15 cellular contexts compared by ENCODE assay signal in genomic region chr9:27094640-27095039, GRCh38. TPM values are rescaled to one million over a fixed set of nuclear protein-coding genes. Genes with fewer than 3 reads are reported as not detected.
DNase-seq lines count a peak whose midpoint lies in the region; ATAC-seq and TF ChIP-seq lines count a peak whose summit lies in the region.
"Had no signal": no experiment of that assay in that cellular context is flagged by ENCODE, and none has a peak within 500 bp of the region (broad histone marks: within the 10 kb centered on the region; RNA-seq: fewer than 3 reads in every experiment).

No MANE protein-coding gene starts in this region.

- POLR2A ChIA-PET in activated CD4-positive, alpha-beta memory T cell treated with anti-CD3 and anti-CD28 coated beads, Interleukin-2, amount 10 ng/mL, durations not matched to agents 7 days and 5 days (lab: Charles Lee): no interaction called here

- H3K36me3 Mint-ChIP-seq in osteocyte (ENCODE audit: unreplicated experiment): no peaks in the 10 kb centered on the region
- no peaks in the 10 kb centered on the region for H3K36me3 Mint-ChIP-seq in activated CD4-positive, alpha-beta memory T cell treated with anti-CD3 and anti-CD28 coated beads, Interleukin-2, amount 10 ng/mL, durations not matched to agents 7 days and 5 days (ENCODE audit: low read depth)
- H3K36me3 Mint-ChIP-seq: memory B cell had no signal

- CTCF ChIA-PET in activated CD4-positive, alpha-beta memory T cell treated with anti-CD3 and anti-CD28 coated beads, Interleukin-2, amount 10 ng/mL, durations not matched to agents 7 days and 5 days (lab: Charles Lee): no interaction called here

- ATAC-seq in SK-N-SH treated with all-trans-retinoic acid at 6 μM for 48 hours (peak; percentile 85), GM18867 (IDR thresholded peaks at IDR 0.05; ENCODE audit: unreplicated experiment) (no peak)

- peak; percentile 58 for DNase-seq in GM04503 (ENCODE audit: low read depth)
- peak; percentile 64 for DNase-seq in fibroblast of pulmonary artery (ENCODE audit: low read depth)
- DNase-seq in osteocyte (ENCODE audit: extremely low spot score, unreplicated experiment): no peak
- DNase-seq in NCI-H187 (lab: John Stamatoyannopoulos, UW): no peak
- DNase-seq in mucosa of gallbladder (ENCODE audit: low spot score): no peak
- no peak for DNase-seq in activated CD4-positive, alpha-beta memory T cell treated with anti-CD3 and anti-CD28 coated beads, Interleukin-2, amount 10 ng/mL, durations not matched to agents 7 days and 5 days
- DNase-seq: activated CD8-positive, alpha-beta memory T cell treated with anti-CD3 and anti-CD28 coated beads, Interleukin-2, amount 50 U/mL, for 4 hours; COR-L47; NCI-H1694; right cardiac atrium had no signal

- no peak overlapping the region for H3K4me3 ChIP-seq in fibroblast of pulmonary artery (replicated peaks; ENCODE audit: low read depth, low read length)
- H3K4me3 ChIP-seq: tibial nerve had no signal

- H3K27me3 Mint-ChIP-seq in osteocyte (ENCODE audit: unreplicated experiment): no peaks in the 10 kb centered on the region
- peaks cover 3% of the 10 kb centered on the region for H3K27me3 Mint-ChIP-seq in activated CD4-positive, alpha-beta memory T cell treated with anti-CD3 and anti-CD28 coated beads, Interleukin-2, amount 10 ng/mL, durations not matched to agents 7 days and 5 days

- TF ChIP-seq CTCF in fibroblast of pulmonary artery (IDR thresholded peaks at IDR 0.05; ENCODE audit: low read length, missing control alignments) (no peak), osteocyte (IDR thresholded peaks at IDR 0.05) (no peak)

- H3K27ac Mint-ChIP-seq in osteocyte (ENCODE audit: unreplicated experiment): peak overlapping the region; percentile 74
- no peak overlapping the region for H3K27ac Mint-ChIP-seq in activated CD4-positive, alpha-beta memory T cell treated with anti-CD3 and anti-CD28 coated beads, Interleukin-2, amount 10 ng/mL, durations not matched to agents 7 days and 5 days
- H3K27ac Mint-ChIP-seq: memory B cell had no signal

- no peak overlapping the region for H3K4me3 Mint-ChIP-seq in osteocyte (ENCODE audit: unreplicated experiment)
- H3K4me3 Mint-ChIP-seq in activated CD4-positive, alpha-beta memory T cell treated with anti-CD3 and anti-CD28 coated beads, Interleukin-2, amount 10 ng/mL, durations not matched to agents 7 days and 5 days: no peak overlapping the region
- H3K4me3 Mint-ChIP-seq: memory B cell had no signal

- peaks cover 46% of the 10 kb centered on the region for H3K4me1 Mint-ChIP-seq in osteocyte (ENCODE audit: unreplicated experiment)
- no peaks in the 10 kb centered on the region for H3K4me1 Mint-ChIP-seq in activated CD4-positive, alpha-beta memory T cell treated with anti-CD3 and anti-CD28 coated beads, Interleukin-2, amount 10 ng/mL, durations not matched to agents 7 days and 5 days
- H3K4me1 Mint-ChIP-seq: memory B cell had no signal

- H3K9me3 Mint-ChIP-seq in osteocyte (ENCODE audit: unreplicated experiment): no peaks in the 10 kb centered on the region
- no peaks in the 10 kb centered on the region for H3K9me3 Mint-ChIP-seq in activated CD4-positive, alpha-beta memory T cell treated with anti-CD3 and anti-CD28 coated beads, Interleukin-2, amount 10 ng/mL, durations not matched to agents 7 days and 5 days
- H3K9me3 Mint-ChIP-seq: memory B cell had no signal

TF ChIP-seq in SK-N-SH treated with all-trans-retinoic acid at 6 μM for 48 hours, 23 proteins besides CTCF, POLR2A, EP300 and RAD21:
- TF ChIP-seq BACH2 (CRISPR knock-in tag; IDR thresholded peaks at IDR 0.05; ENCODE audit: borderline replicate concordance): no peak
- TF ChIP-seq CSDC2 (CRISPR knock-in tag; IDR thresholded peaks at IDR 0.05): no peak
- TF ChIP-seq TCF4 (CRISPR knock-in tag; IDR thresholded peaks at IDR 0.05; ENCODE audit: borderline replicate concordance): no peak
- TF ChIP-seq ZNF8 (CRISPR knock-in tag; IDR thresholded peaks at IDR 0.05): no peak

RNA-seq across cellular contexts. Expression of gene TEK, which starts 14.4 kb away (rescaled TPM):
- total RNA-seq in osteocyte (1.3 and 1.6 TPM in 2 replicates), mucosa of gallbladder (8.1 TPM)
- total RNA-seq in activated CD4-positive, alpha-beta memory T cell treated with anti-CD3 and anti-CD28 coated beads, Interleukin-2, amount 10 ng/mL, durations not matched to agents 7 days and 5 days: not detected
- total RNA-seq: T-helper 2 cell treated with Interferon-gamma antibody and Interleukin-4, amounts not matched to agents 100 ng/mL and 5 ng/mL, for 36 hours had no signal

Comparison
In these comparisons a context has a peak if more than half of its experiments do, and no peak if none do; other contexts are left out.
1. DNase-seq: peak in GM04503 (single experiment) and fibroblast of pulmonary artery (single experiment); none in osteocyte (single experiment), NCI-H187 (0 of 2), mucosa of gallbladder (single experiment) and activated CD4-positive, alpha-beta memory T cell treated with anti-CD3 and anti-CD28 coated beads, Interleukin-2, amount 10 ng/mL, durations not matched to agents 7 days and 5 days (single experiment).